ENCODE assay signal across 1 cellular context in genomic region chr12:16382652-16383312, GRCh38.
TF ChIP-seq lines count a peak whose summit lies in the region.
"Not testable (repeated sequence)": the region's sequence is repeated elsewhere in the genome, so short reads cannot be mapped to it uniquely, and the experiment has no call there.

No MANE protein-coding gene starts in this region.

TF ChIP-seq in HepG2, 621 proteins besides CTCF, POLR2A, EP300 and RAD21 (continued from another document):
- TF ChIP-seq FOXP4 (CRISPR knock-in tag; IDR thresholded peaks at IDR 0.05) (peak; percentile 53), FOXA1 (CRISPR knock-in tag; IDR thresholded peaks at IDR 0.05) (peak; percentile 49), FOXA3 (CRISPR knock-in tag; IDR thresholded peaks at IDR 0.05) (peak; percentile 76), SALL1 (CRISPR knock-in tag; IDR thresholded peaks at IDR 0.05) (peak; percentile 37; the same call in 1 of the 2 replicates), ZXDC (CRISPR knock-in tag; IDR thresholded peaks at IDR 0.05) (0 out of 2 replicates have a peak, but pooled peaks have one; percentile 29)
- TF ChIP-seq, protein P1, sequence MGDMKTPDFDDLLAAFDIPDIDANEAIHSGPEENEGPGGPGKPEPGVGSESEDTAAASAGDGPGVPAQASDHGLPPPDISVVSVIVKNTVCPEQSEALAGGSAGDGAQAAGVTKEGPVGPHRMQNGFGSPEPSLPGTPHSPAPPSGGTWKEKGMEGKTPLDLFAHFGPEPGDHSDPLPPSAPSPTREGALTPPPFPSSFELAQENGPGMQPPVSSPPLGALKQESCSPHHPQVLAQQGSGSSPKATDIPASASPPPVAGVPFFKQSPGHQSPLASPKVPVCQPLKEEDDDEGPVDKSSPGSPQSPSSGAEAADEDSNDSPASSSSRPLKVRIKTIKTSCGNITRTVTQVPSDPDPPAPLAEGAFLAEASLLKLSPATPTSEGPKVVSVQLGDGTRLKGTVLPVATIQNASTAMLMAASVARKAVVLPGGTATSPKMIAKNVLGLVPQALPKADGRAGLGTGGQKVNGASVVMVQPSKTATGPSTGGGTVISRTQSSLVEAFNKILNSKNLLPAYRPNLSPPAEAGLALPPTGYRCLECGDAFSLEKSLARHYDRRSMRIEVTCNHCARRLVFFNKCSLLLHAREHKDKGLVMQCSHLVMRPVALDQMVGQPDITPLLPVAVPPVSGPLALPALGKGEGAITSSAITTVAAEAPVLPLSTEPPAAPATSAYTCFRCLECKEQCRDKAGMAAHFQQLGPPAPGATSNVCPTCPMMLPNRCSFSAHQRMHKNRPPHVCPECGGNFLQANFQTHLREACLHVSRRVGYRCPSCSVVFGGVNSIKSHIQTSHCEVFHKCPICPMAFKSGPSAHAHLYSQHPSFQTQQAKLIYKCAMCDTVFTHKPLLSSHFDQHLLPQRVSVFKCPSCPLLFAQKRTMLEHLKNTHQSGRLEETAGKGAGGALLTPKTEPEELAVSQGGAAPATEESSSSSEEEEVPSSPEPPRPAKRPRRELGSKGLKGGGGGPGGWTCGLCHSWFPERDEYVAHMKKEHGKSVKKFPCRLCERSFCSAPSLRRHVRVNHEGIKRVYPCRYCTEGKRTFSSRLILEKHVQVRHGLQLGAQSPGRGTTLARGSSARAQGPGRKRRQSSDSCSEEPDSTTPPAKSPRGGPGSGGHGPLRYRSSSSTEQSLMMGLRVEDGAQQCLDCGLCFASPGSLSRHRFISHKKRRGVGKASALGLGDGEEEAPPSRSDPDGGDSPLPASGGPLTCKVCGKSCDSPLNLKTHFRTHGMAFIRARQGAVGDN (CRISPR knock-in tag; IDR thresholded peaks at IDR 0.05): peak; percentile 33; the same call in 1 of the 2 replicates
- TF ChIP-seq, protein P2, sequence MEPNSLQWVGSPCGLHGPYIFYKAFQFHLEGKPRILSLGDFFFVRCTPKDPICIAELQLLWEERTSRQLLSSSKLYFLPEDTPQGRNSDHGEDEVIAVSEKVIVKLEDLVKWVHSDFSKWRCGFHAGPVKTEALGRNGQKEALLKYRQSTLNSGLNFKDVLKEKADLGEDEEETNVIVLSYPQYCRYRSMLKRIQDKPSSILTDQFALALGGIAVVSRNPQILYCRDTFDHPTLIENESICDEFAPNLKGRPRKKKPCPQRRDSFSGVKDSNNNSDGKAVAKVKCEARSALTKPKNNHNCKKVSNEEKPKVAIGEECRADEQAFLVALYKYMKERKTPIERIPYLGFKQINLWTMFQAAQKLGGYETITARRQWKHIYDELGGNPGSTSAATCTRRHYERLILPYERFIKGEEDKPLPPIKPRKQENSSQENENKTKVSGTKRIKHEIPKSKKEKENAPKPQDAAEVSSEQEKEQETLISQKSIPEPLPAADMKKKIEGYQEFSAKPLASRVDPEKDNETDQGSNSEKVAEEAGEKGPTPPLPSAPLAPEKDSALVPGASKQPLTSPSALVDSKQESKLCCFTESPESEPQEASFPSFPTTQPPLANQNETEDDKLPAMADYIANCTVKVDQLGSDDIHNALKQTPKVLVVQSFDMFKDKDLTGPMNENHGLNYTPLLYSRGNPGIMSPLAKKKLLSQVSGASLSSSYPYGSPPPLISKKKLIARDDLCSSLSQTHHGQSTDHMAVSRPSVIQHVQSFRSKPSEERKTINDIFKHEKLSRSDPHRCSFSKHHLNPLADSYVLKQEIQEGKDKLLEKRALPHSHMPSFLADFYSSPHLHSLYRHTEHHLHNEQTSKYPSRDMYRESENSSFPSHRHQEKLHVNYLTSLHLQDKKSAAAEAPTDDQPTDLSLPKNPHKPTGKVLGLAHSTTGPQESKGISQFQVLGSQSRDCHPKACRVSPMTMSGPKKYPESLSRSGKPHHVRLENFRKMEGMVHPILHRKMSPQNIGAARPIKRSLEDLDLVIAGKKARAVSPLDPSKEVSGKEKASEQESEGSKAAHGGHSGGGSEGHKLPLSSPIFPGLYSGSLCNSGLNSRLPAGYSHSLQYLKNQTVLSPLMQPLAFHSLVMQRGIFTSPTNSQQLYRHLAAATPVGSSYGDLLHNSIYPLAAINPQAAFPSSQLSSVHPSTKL (CRISPR knock-in tag; IDR thresholded peaks at IDR 0.05): peak; percentile 54; the same call in 1 of the 2 replicates
- TF ChIP-seq, protein P3, sequence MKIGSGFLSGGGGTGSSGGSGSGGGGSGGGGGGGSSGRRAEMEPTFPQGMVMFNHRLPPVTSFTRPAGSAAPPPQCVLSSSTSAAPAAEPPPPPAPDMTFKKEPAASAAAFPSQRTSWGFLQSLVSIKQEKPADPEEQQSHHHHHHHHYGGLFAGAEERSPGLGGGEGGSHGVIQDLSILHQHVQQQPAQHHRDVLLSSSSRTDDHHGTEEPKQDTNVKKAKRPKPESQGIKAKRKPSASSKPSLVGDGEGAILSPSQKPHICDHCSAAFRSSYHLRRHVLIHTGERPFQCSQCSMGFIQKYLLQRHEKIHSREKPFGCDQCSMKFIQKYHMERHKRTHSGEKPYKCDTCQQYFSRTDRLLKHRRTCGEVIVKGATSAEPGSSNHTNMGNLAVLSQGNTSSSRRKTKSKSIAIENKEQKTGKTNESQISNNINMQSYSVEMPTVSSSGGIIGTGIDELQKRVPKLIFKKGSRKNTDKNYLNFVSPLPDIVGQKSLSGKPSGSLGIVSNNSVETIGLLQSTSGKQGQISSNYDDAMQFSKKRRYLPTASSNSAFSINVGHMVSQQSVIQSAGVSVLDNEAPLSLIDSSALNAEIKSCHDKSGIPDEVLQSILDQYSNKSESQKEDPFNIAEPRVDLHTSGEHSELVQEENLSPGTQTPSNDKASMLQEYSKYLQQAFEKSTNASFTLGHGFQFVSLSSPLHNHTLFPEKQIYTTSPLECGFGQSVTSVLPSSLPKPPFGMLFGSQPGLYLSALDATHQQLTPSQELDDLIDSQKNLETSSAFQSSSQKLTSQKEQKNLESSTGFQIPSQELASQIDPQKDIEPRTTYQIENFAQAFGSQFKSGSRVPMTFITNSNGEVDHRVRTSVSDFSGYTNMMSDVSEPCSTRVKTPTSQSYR (CRISPR knock-in tag; IDR thresholded peaks at IDR 0.05; ENCODE audit: borderline replicate concordance): peak; percentile 87; the same call in 1 of the 2 replicates
- not testable (repeated sequence) for TF ChIP-seq FOXA1 (IDR thresholded peaks at IDR 0.05)
